In the genomic region with DNA sequence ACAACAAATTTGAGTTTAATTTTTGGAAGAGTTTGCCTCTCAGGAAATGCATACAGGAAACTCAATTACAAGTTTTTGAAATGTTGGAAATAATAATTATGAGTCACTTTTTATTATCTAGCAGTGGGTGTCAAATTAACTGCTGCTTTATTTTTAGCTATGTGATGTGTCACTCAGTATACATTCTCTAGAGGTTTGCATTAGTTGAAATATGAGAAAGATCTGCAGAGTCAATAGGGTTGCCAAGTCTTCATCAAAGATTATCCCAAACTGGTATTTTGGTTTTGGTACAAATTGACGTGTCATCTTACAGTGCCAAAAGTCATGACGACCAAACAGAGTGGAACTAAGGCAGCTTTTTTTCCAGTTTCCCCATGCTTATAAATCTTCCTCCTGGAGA, we compare ENCODE assay signal across 1 cellular context.
TF ChIP-seq lines count a peak whose summit lies in the region.

No MANE protein-coding gene starts in this region.

TF ChIP-seq in IMR-90, 13 proteins besides CTCF, POLR2A, EP300 and RAD21 (continued from another document):
- TF ChIP-seq, protein P1, sequence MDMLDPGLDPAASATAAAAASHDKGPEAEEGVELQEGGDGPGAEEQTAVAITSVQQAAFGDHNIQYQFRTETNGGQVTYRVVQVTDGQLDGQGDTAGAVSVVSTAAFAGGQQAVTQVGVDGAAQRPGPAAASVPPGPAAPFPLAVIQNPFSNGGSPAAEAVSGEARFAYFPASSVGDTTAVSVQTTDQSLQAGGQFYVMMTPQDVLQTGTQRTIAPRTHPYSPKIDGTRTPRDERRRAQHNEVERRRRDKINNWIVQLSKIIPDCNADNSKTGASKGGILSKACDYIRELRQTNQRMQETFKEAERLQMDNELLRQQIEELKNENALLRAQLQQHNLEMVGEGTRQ (IDR thresholded peaks at IDR 0.05; ENCODE audit: low read depth, low read length) = no peak
